In genomic region chr16:30628628-30629342, GRCh38 we compare ENCODE assay signal across 8 cellular contexts. TPM values are rescaled to one million over a fixed set of nuclear protein-coding genes. Genes with fewer than 3 reads are reported as not detected.
DNase-seq lines count a peak whose midpoint lies in the region; ATAC-seq and TF ChIP-seq lines count a peak whose summit lies in the region.

No MANE protein-coding gene starts in this region.

- no peak overlapping the region for H3K4me3 Mint-ChIP-seq in Calu3 (ENCODE audit: low read depth, unreplicated experiment)
- no peak overlapping the region for H3K4me3 Mint-ChIP-seq in endothelial cell (ENCODE audit: unreplicated experiment)

- no peaks in the 10 kb centered on the region for H3K9me3 Mint-ChIP-seq in Calu3 (ENCODE audit: low read depth, unreplicated experiment)
- no peaks in the 10 kb centered on the region for H3K9me3 Mint-ChIP-seq in endothelial cell (ENCODE audit: unreplicated experiment)

- TF ChIP-seq CTCF in Calu3 (IDR thresholded peaks at IDR 0.05; ENCODE audit: unreplicated experiment): peak; percentile 93
- peak; percentile 82 for TF ChIP-seq CTCF in endothelial cell (IDR thresholded peaks at IDR 0.05; ENCODE audit: unreplicated experiment)

- H3K4me1 Mint-ChIP-seq in Calu3 (ENCODE audit: low read depth, unreplicated experiment) (peaks cover 14% of the 10 kb centered on the region), endothelial cell (ENCODE audit: unreplicated experiment) (no peaks in the 10 kb centered on the region)

- H3K27me3 Mint-ChIP-seq in Calu3 (ENCODE audit: unreplicated experiment) (peaks cover 7% of the 10 kb centered on the region), endothelial cell (ENCODE audit: unreplicated experiment) (no peaks in the 10 kb centered on the region)

- intact Hi-C loops in Calu3 (cut with micrococcal nuclease; ENCODE audit: unreplicated experiment): loop anchor here (1.0 to 5.0 kb wide), 3 partner anchors 56 to 586 kb away; partner anchors contain the start of genes DCTPP1 and ZNF688

- no TSS peak for BruUV-seq in Calu3 (replicated peaks; lab: Mats Ljungman, UMichigan)

- CTCF ChIA-PET in Calu3 (lab: Charles Lee): interaction anchor here (0.6 to 1.4 kb wide), 7 partner anchors 18 to 233 kb away, joined by 3 to 11 read pairs (median 4); partner anchors contain the start of genes DCTPP1 and PRR14

- H3K9me3 ChIP-seq in muscle layer of duodenum (ENCODE audit: control insufficient read depth in 1 of 2, low read length in 2 of 2): no peaks in the 10 kb centered on the region

- H3K27ac ChIP-seq in muscle layer of duodenum (ENCODE audit: low read length): no peak overlapping the region

- no peaks in the 10 kb centered on the region for H3K4me1 ChIP-seq in muscle layer of duodenum (ENCODE audit: control insufficient read depth in 1 of 2, insufficient read depth in 2 of 2, low read length in 2 of 2)

- no peak for ATAC-seq in GM21390 (IDR thresholded peaks at IDR 0.05; ENCODE audit: unreplicated experiment)

- H3K36me3 ChIP-seq in muscle layer of duodenum (ENCODE audit: control insufficient read depth in 1 of 2, insufficient read depth in 2 of 2, low read length in 2 of 2): no peaks in the 10 kb centered on the region

- peak overlapping the region; percentile 12 to 23 for H3K4me3 ChIP-seq in muscle layer of duodenum (ENCODE audit: low read depth in 1 of 2, low read length in 2 of 2)

- H3K36me3 Mint-ChIP-seq in Calu3 (ENCODE audit: insufficient read depth, unreplicated experiment) (peaks cover 1% of the 10 kb centered on the region), endothelial cell (ENCODE audit: low read depth, unreplicated experiment) (no peaks in the 10 kb centered on the region)

- no peak overlapping the region for H3K27ac Mint-ChIP-seq in Calu3 (ENCODE audit: unreplicated experiment)
- H3K27ac Mint-ChIP-seq in endothelial cell (ENCODE audit: unreplicated experiment): no peak overlapping the region

- DNase-seq in Calu3 (peak; percentile 93), HT1080 (ENCODE audit: low read depth) (peak; percentile 65), NOMO-1 treated with dmso at 0.1 percent for 144 hours (lab: John Stamatoyannopoulos, UW; ENCODE audit: unreplicated experiment) (peak; percentile 57), endothelial cell (ENCODE audit: low spot score) (peak; percentile 88)
- DNase-seq in activated CD8-positive, alpha-beta memory T cell treated with anti-CD3 and anti-CD28 coated beads for 4 hours (ENCODE audit: low read depth in 2 of 2): peak; percentile 72 to 77
- DNase-seq in stimulated activated CD8-positive, alpha-beta memory T cell treated with anti-CD3 and anti-CD28 coated beads, Interleukin-7, amount 100 ng/mL, for 1 hour (ENCODE audit: low read depth in 2 of 2): peak; percentile 70 to 87

- H3K27me3 ChIP-seq in muscle layer of duodenum (ENCODE audit: low read depth, low read length): no peaks in the 10 kb centered on the region

RNA-seq across cellular contexts. Expression of gene ZNF689, which starts 18.6 kb away (rescaled TPM):
- 10.4 and 14.1 TPM in 2 replicates for total RNA-seq in Calu3 (2022)
- total RNA-seq in HT1080 (2014; rRNA removed; shearing (Covaris generic)): 9.5 and 10.6 TPM in 2 replicates
- 7.1 and 7.3 TPM in 2 replicates for polyA plus RNA-seq in HT1080 (2015; cell fraction: cytosol; rRNA removed)
- polyA plus RNA-seq in HT1080 (2015; cell fraction: nucleus; rRNA removed): 6.8 and 7.9 TPM in 2 replicates
- 12.0 TPM for total RNA-seq in endothelial cell (ENCODE audit: unreplicated experiment)

RNA-seq across cellular contexts. Expression of gene PRR14, which starts 22.0 kb away (rescaled TPM):
- total RNA-seq in Calu3 (2022) (47.4 and 59.4 TPM in 2 replicates), endothelial cell (ENCODE audit: unreplicated experiment) (45.3 TPM)
- total RNA-seq in HT1080 (2014; rRNA removed; shearing (Covaris generic)): 11.0 and 26.6 TPM in 2 replicates
- polyA plus RNA-seq in HT1080 (2015; cell fraction: cytosol; rRNA removed): 33.8 and 36.4 TPM in 2 replicates
- polyA plus RNA-seq in HT1080 (2015; cell fraction: nucleus; rRNA removed): 65.8 and 75.9 TPM in 2 replicates

RNA-seq across cellular contexts. Expression of gene FBRS, which starts 29.4 kb away (rescaled TPM):
- total RNA-seq in Calu3 (2022): 113 and 114 TPM in 2 replicates
- total RNA-seq in HT1080 (2014; rRNA removed; shearing (Covaris generic)): 20.0 and 23.1 TPM in 2 replicates
- polyA plus RNA-seq in HT1080 (2015; cell fraction: cytosol; rRNA removed): 33.2 and 34.2 TPM in 2 replicates
- 68.5 and 77.9 TPM in 2 replicates for polyA plus RNA-seq in HT1080 (2015; cell fraction: nucleus; rRNA removed)
- 60.9 TPM for total RNA-seq in endothelial cell (ENCODE audit: unreplicated experiment)

RNA-seq across cellular contexts. Expression of gene ZNF785, which starts 43.3 kb away (rescaled TPM):
- total RNA-seq in Calu3 (2022) (22.2 and 22.9 TPM in 2 replicates), endothelial cell (ENCODE audit: unreplicated experiment) (33.5 TPM)
- total RNA-seq in HT1080 (2014; rRNA removed; shearing (Covaris generic)): 5.4 and 7.7 TPM in 2 replicates
- 5.0 and 5.9 TPM in 2 replicates for polyA plus RNA-seq in HT1080 (2015; cell fraction: cytosol; rRNA removed)
- polyA plus RNA-seq in HT1080 (2015; cell fraction: nucleus; rRNA removed): 20.0 and 22.4 TPM in 2 replicates

RNA-seq across cellular contexts. Expression of gene ZNF688, which starts 57.3 kb away (rescaled TPM):
- 11.8 and 13.5 TPM in 2 replicates for total RNA-seq in Calu3 (2022)
- total RNA-seq in HT1080 (2014; rRNA removed; shearing (Covaris generic)): 6.5 and 7.2 TPM in 2 replicates
- polyA plus RNA-seq in HT1080 (2015; cell fraction: cytosol; rRNA removed): 4.9 and 5.7 TPM in 2 replicates
- polyA plus RNA-seq in HT1080 (2015; cell fraction: nucleus; rRNA removed): 6.8 and 6.9 TPM in 2 replicates
- 9.6 TPM for total RNA-seq in endothelial cell (ENCODE audit: unreplicated experiment)
